Comparison of ENCODE assay signal across 7 cellular contexts in the genomic region with DNA sequence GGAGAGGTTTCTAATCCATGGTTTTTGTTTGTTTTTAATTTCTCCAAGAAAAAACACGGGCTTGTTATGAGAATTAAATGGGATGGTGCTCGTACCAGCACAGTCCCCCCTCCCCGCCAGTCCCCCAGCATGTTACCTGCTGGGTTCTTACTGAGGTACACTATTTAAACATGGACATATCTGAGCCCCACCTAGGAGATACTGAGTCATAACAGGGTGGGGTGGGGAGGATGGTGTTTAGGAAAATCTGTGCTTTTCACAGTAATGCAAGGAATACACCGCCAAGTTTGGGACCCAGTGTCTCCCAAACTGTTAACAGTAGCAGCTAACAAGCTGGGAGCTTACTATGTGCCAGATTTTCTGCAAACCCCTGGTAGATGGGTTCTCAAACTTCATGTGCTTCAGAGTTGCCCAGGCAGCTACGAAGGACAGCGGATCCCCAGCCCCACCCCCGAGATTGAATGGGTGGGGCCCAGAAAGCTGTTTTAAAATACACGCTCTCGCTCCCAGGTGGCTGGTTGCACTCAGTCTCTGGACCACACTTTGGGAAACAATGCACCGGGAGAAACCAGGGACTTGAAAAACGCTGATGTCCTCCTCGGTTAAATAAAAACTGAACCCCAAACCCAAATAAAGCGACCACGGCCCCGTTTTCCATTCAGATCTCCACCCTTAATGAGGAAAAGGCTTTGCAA. TPM values are rescaled to one million over a fixed set of nuclear protein-coding genes. Genes with fewer than 3 reads are reported as not detected.
DNase-seq lines count a peak whose midpoint lies in the region; TF ChIP-seq lines count a peak whose summit lies in the region.

No MANE protein-coding gene starts in this region.

- peak overlapping the region; percentile 78 for H3K27ac Mint-ChIP-seq in activated CD4-positive, alpha-beta memory T cell treated with anti-CD3 and anti-CD28 coated beads, Interleukin-2, amount 10 ng/mL, durations not matched to agents 7 days and 5 days
- H3K27ac Mint-ChIP-seq in endothelial cell (ENCODE audit: unreplicated experiment), result peak overlapping the region; percentile 74

- H3K27me3 ChIP-seq in H7 (ENCODE audit: control insufficient read depth, insufficient read depth, low read length) (no peaks in the 10 kb centered on the region), mucosa of stomach (ENCODE audit: control insufficient read depth, insufficient read depth, low read length) (no peaks in the 10 kb centered on the region)

- peaks cover 9% of the 10 kb centered on the region for H3K36me3 Mint-ChIP-seq in activated CD4-positive, alpha-beta memory T cell treated with anti-CD3 and anti-CD28 coated beads, Interleukin-2, amount 10 ng/mL, durations not matched to agents 7 days and 5 days (ENCODE audit: low read depth)
- H3K36me3 Mint-ChIP-seq in endothelial cell (ENCODE audit: low read depth, unreplicated experiment), result no peaks in the 10 kb centered on the region

- H3K27me3 Mint-ChIP-seq in activated CD4-positive, alpha-beta memory T cell treated with anti-CD3 and anti-CD28 coated beads, Interleukin-2, amount 10 ng/mL, durations not matched to agents 7 days and 5 days, result no peaks in the 10 kb centered on the region
- peaks cover 2% of the 10 kb centered on the region for H3K27me3 Mint-ChIP-seq in endothelial cell (ENCODE audit: unreplicated experiment)

- peak overlapping the region; percentile 93 for H3K4me3 Mint-ChIP-seq in activated CD4-positive, alpha-beta memory T cell treated with anti-CD3 and anti-CD28 coated beads, Interleukin-2, amount 10 ng/mL, durations not matched to agents 7 days and 5 days
- H3K4me3 Mint-ChIP-seq in endothelial cell (ENCODE audit: unreplicated experiment), result peak overlapping the region; percentile 93

- H3K4me1 Mint-ChIP-seq in activated CD4-positive, alpha-beta memory T cell treated with anti-CD3 and anti-CD28 coated beads, Interleukin-2, amount 10 ng/mL, durations not matched to agents 7 days and 5 days, result peaks cover 23% of the 10 kb centered on the region
- H3K4me1 Mint-ChIP-seq in endothelial cell (ENCODE audit: unreplicated experiment), result peaks cover 7% of the 10 kb centered on the region

- CTCF ChIA-PET in activated CD4-positive, alpha-beta memory T cell treated with anti-CD3 and anti-CD28 coated beads, Interleukin-2, amount 10 ng/mL, durations not matched to agents 7 days and 5 days (lab: Charles Lee), result interaction anchor here (0.6 to 2.0 kb wide), 8 partner anchors 9 to 1432 kb away, joined by 3 to 9 read pairs (median 4); no protein-coding TSS in a partner anchor

- H3K4me3 ChIP-seq in H7 (ENCODE audit: insufficient read depth, low read depth, low read length), result peak overlapping the region; percentile 91
- peak overlapping the region; percentile 92 for H3K4me3 ChIP-seq in NB4 (ENCODE audit: low read depth, low read length)
- peak overlapping the region; percentile 48 for H3K4me3 ChIP-seq in mucosa of stomach (ENCODE audit: low read length)

- peak overlapping the region; percentile 81 for H3K27ac ChIP-seq in substantia nigra (ENCODE audit: low read depth, low read length, poor library complexity, severe bottlenecking)

- H3K36me3 ChIP-seq in H7 (replicated peaks; ENCODE audit: control insufficient read depth, insufficient read depth, low read length) (no peaks in the 10 kb centered on the region), mucosa of stomach (ENCODE audit: control insufficient read depth, insufficient read depth, low read length) (no peaks in the 10 kb centered on the region)

- H3K9me3 Mint-ChIP-seq in activated CD4-positive, alpha-beta memory T cell treated with anti-CD3 and anti-CD28 coated beads, Interleukin-2, amount 10 ng/mL, durations not matched to agents 7 days and 5 days, result no peaks in the 10 kb centered on the region
- no peaks in the 10 kb centered on the region for H3K9me3 Mint-ChIP-seq in endothelial cell (ENCODE audit: unreplicated experiment)

- TF ChIP-seq CTCF in GM10266 (IDR thresholded peaks at IDR 0.05; ENCODE audit: control insufficient read depth, insufficient read depth, low read depth, missing control alignments) (no peak), NB4 (IDR thresholded peaks at IDR 0.05; ENCODE audit: low read depth, low read length) (no peak), endothelial cell (IDR thresholded peaks at IDR 0.05; ENCODE audit: unreplicated experiment) (no peak)

- DNase-seq in GM10266 (ENCODE audit: extremely low spot score), result peak; percentile 77
- DNase-seq in H7, result peak; percentile 57
- peak; percentile 60 for DNase-seq in NB4 (ENCODE audit: low read depth)
- peak; percentile 50 for DNase-seq in activated CD4-positive, alpha-beta memory T cell treated with anti-CD3 and anti-CD28 coated beads, Interleukin-2, amount 10 ng/mL, durations not matched to agents 7 days and 5 days
- DNase-seq in endothelial cell (ENCODE audit: low spot score), result peak; percentile 31
- DNase-seq in substantia nigra (lab: John Stamatoyannopoulos, UW), result peak in 14 of 49 donors; percentile 2 to 27 (median 20)

- POLR2A ChIA-PET in activated CD4-positive, alpha-beta memory T cell treated with anti-CD3 and anti-CD28 coated beads, Interleukin-2, amount 10 ng/mL, durations not matched to agents 7 days and 5 days (lab: Charles Lee), result no interaction called here

- H3K9ac ChIP-seq in mucosa of stomach (ENCODE audit: low read length), result peak overlapping the region; percentile 68

- no peaks in the 10 kb centered on the region for H3K9me3 ChIP-seq in mucosa of stomach (ENCODE audit: control insufficient read depth, low read length)

- peaks cover 7% of the 10 kb centered on the region for H3K4me1 ChIP-seq in mucosa of stomach (ENCODE audit: control insufficient read depth, insufficient read depth, low read length)

- TF ChIP-seq POLR2A in NB4 (IDR thresholded peaks at IDR 0.05; ENCODE audit: extremely low read depth, insufficient read length), result peak; percentile 31

RNA-seq across cellular contexts. Expression of a gene that starts 1.0 kb away (rescaled TPM):
- 27.0 and 39.5 TPM in 2 replicates for total RNA-seq in H7 (2014; rRNA removed; shearing (Covaris generic))
- 10 to 100 TPM in 1 of 2 experiments, 1 to 10 TPM in 1; 9.7 to 10.7 TPM for total RNA-seq in activated CD4-positive, alpha-beta memory T cell treated with anti-CD3 and anti-CD28 coated beads, Interleukin-2, amount 10 ng/mL, durations not matched to agents 7 days and 5 days
- total RNA-seq in endothelial cell (ENCODE audit: unreplicated experiment), result 26.3 TPM
